ENCODE assay signal across 2 cellular contexts in genomic region chr3:160435095-160435494, GRCh38.
A peak's percentile ranks its signal among the peaks of the same experiment; 100 is the strongest.
TF ChIP-seq lines count a peak whose summit lies in the region.

No MANE protein-coding gene starts in this region.

TF ChIP-seq in IMR-90, 13 proteins besides CTCF, POLR2A, EP300 and RAD21:
- TF ChIP-seq MAFK (IDR thresholded peaks at IDR 0.05; ENCODE audit: low read depth, low read length) (no peak), MAZ (IDR thresholded peaks at IDR 0.05; ENCODE audit: borderline replicate concordance, low read depth, low read length) (no peak), BHLHE40 (IDR thresholded peaks at IDR 0.05; ENCODE audit: low read depth, low read length) (no peak), ELK1 (IDR thresholded peaks at IDR 0.05; ENCODE audit: borderline replicate concordance, low read depth, low read length) (no peak), CHD1 (IDR thresholded peaks at IDR 0.05; ENCODE audit: low read depth, low read length) (no peak), CEBPB (IDR thresholded peaks at IDR 0.05; ENCODE audit: low read depth, low read length) (no peak), MXI1 (IDR thresholded peaks at IDR 0.05; ENCODE audit: borderline replicate concordance, low read depth, low read length) (no peak), NFE2L2 (IDR thresholded peaks at IDR 0.05; ENCODE audit: low read depth, low read length) (no peak), SMC3 (IDR thresholded peaks at IDR 0.05; ENCODE audit: low read depth, low read length) (no peak), USF2 (IDR thresholded peaks at IDR 0.05; ENCODE audit: low read depth, low read length) (no peak), RFX5 (IDR thresholded peaks at IDR 0.05; ENCODE audit: low read depth, low read length) (no peak)

TF ChIP-seq in K562, 482 proteins besides CTCF, POLR2A, EP300 and RAD21:
- TF ChIP-seq POLR2B (IDR thresholded peaks at IDR 0.05; ENCODE audit: low read depth, partially characterized antibody) (peak; percentile 23), SUPT5H (IDR thresholded peaks at IDR 0.05) (peak; percentile 52; the same call in 1 of the 2 replicates), NR2F6 (CRISPR knock-in tag; IDR thresholded peaks at IDR 0.05) (no peak), CTCFL (IDR thresholded peaks at IDR 0.05; ENCODE audit: borderline replicate concordance, insufficient read depth, low read depth, low read length, poor library complexity, severe bottlenecking) (no peak), TCF7L2 (IDR thresholded peaks at IDR 0.05; ENCODE audit: low read depth, low read length) (no peak), ZNF785 (CRISPR knock-in tag; IDR thresholded peaks at IDR 0.05) (no peak), PML (IDR thresholded peaks at IDR 0.05; ENCODE audit: low read length) (0 out of 2 replicates have a peak, but pooled peaks have one; percentile 6), POLR2G (IDR thresholded peaks at IDR 0.05; ENCODE audit: low read depth, low read length) (peak; percentile 42; the same call in 1 of the 2 replicates)
